ENCODE assay signal across 8 cellular contexts in genomic region chr10:124743188-124744046, GRCh38. TPM values are rescaled to one million over a fixed set of nuclear protein-coding genes. Genes with fewer than 3 reads are reported as not detected.
DNase-seq lines count a peak whose midpoint lies in the region; ATAC-seq, FAIRE-seq and TF ChIP-seq lines count a peak whose summit lies in the region.

No MANE protein-coding gene starts in this region.

- no peaks in the 10 kb centered on the region for H3K9me1 ChIP-seq in keratinocyte (ENCODE audit: control insufficient read depth, extremely low read depth, insufficient read depth, low read length)

- H3K4me2 ChIP-seq in PC-9 (peak overlapping the region; percentile 85), keratinocyte (ENCODE audit: control insufficient read depth, extremely low read depth, insufficient read depth, low read depth, low read length) (peak overlapping the region; percentile 98)

- H3K9me3 ChIP-seq in HAP-1 (no peaks in the 10 kb centered on the region), PC-9 (ENCODE audit: insufficient read depth, low read depth) (no peaks in the 10 kb centered on the region), keratinocyte (ENCODE audit: control insufficient read depth, low read depth, low read length) (no peaks in the 10 kb centered on the region)

- no peak for FAIRE-seq in keratinocyte (lab: Jason Lieb, UNC)

- no peaks in the 10 kb centered on the region for H3K9me2 ChIP-seq in PC-9 (ENCODE audit: insufficient read depth)

- CTCF ChIA-PET in PC-9 (lab: Charles Lee), result interaction anchor here (0.5 to 0.6 kb wide), 2 partner anchors 105 to 1473 kb away, joined by 3 to 5 read pairs; no protein-coding TSS in a partner anchor

- in situ Hi-C loops in HAP-1 (cut with MboI; ENCODE audit: low sequenced_read_pairs) (loop anchor here (5.0 kb wide), 2 partner anchors 66 to 216 kb away; no protein-coding TSS in a partner anchor), brain microvascular endothelial cell (cut with HindIII; ENCODE audit: low pct_ligation_motif_present, low sequenced_read_pairs) (no loop called here)

- POLR2A ChIA-PET in PC-9 (lab: Charles Lee; ENCODE audit: unreplicated experiment), result interaction anchor here (0.6 kb wide), 1 partner anchor 124 kb away, joined by 3 read pairs; no protein-coding TSS in a partner anchor

- H3K9ac ChIP-seq in keratinocyte (ENCODE audit: control insufficient read depth, extremely low read depth, insufficient read depth, low read length), result peak overlapping the region; percentile 83

- H3K27ac ChIP-seq in PC-9 (no peak overlapping the region), brain microvascular endothelial cell (no peak overlapping the region), keratinocyte (ENCODE audit: control insufficient read depth, insufficient read depth, low read length) (peak overlapping the region; percentile 56)

- BruUV-seq in PC-9 (replicated peaks; lab: Mats Ljungman, UMichigan), result no TSS peak

- H3K4me1 ChIP-seq in HAP-1 (peaks cover 52% of the 10 kb centered on the region), PC-9 (replicated peaks; ENCODE audit: insufficient read depth) (peaks cover 44% of the 10 kb centered on the region), keratinocyte (ENCODE audit: control insufficient read depth, extremely low read depth, insufficient read depth, low read length) (peaks cover 80% of the 10 kb centered on the region)

- H3K27me3 ChIP-seq in HAP-1 (ENCODE audit: low read depth) (no peaks in the 10 kb centered on the region), PC-9 (ENCODE audit: insufficient read depth, low read depth) (no peaks in the 10 kb centered on the region), brain microvascular endothelial cell (replicated peaks) (no peaks in the 10 kb centered on the region), keratinocyte (ENCODE audit: control insufficient read depth, extremely low read depth, insufficient read depth, low read length) (no peaks in the 10 kb centered on the region)

- intact Hi-C loops in PC-9 (cut with micrococcal nuclease; ENCODE audit: unreplicated experiment), result loop anchor here (2.0 to 10.0 kb wide), 5 partner anchors 49 to 1161 kb away; partner anchors contain the start of genes EEF1AKMT2 and OAT

- dilution Hi-C loops in keratinocyte (cut with MboI; ENCODE audit: extremely low pct_ligation_motif_present, low sequenced_read_pairs), result no loop called here

- H3K79me2 ChIP-seq in PC-9 (ENCODE audit: low read depth), result peaks cover 20% of the 10 kb centered on the region
- H3K79me2 ChIP-seq in keratinocyte (ENCODE audit: control insufficient read depth, insufficient read depth, low read length), result peaks cover 33% of the 10 kb centered on the region

- peak; percentile 20 for ATAC-seq in stimulated activated naive CD8-positive, alpha-beta T cell treated with anti-CD3 and anti-CD28 coated beads, Interleukin-15, Interleukin-2, amounts not matched to agents 100 U/mL and 50 U/mL, for 24 hours

- TF ChIP-seq CTCF in PC-9 (conservative IDR thresholded peaks at IDR 0.05), result no peak
- no peak for TF ChIP-seq CTCF in brain microvascular endothelial cell (IDR thresholded peaks at IDR 0.05; ENCODE audit: low read depth, low read length, missing control alignments)
- no peak for TF ChIP-seq CTCF in keratinocyte (optimal IDR thresholded peaks at IDR 0.05 in 1 of 3, IDR thresholded peaks at IDR 0.05 in 1 of 3, conservative IDR thresholded peaks at IDR 0.05 in 1 of 3; ENCODE audit: extremely low read depth in 1 of 3, insufficient read depth in 2 of 3, low read length in 3 of 3)

- peak overlapping the region; percentile 81 for H2AFZ ChIP-seq in PC-9
- no peak overlapping the region for H2AFZ ChIP-seq in keratinocyte (ENCODE audit: control insufficient read depth, low read length)

- H3K4me3 ChIP-seq in HAP-1 (peak overlapping the region; percentile 54), PC-9 (peak overlapping the region; percentile 73), brain microvascular endothelial cell (ENCODE audit: low read depth, low read length) (peak overlapping the region; percentile 66), keratinocyte (ENCODE audit: control insufficient read depth in 2 of 3, extremely low read depth in 1 of 3, insufficient read depth in 2 of 3, low read depth in 1 of 3, low read length in 3 of 3) (peak overlapping the region; percentile 77 to 90 (median 87))

- DNase-seq in DMS53 (lab: John Stamatoyannopoulos, UW) (peak; percentile 74), HAP-1 (ENCODE audit: low spot score in 2 of 2) (peak; percentile 16 to 47), PC-9 (peak in 1 of 2 experiments; percentile 46), brain microvascular endothelial cell (peak; percentile 16), keratinocyte (ENCODE audit: low read depth, low spot score) (no peak), GM19240 (ENCODE audit: insufficient read length, low spot score) (no peak), pons (ENCODE audit: low spot score) (no peak)
- no peak for DNase-seq in stimulated activated naive CD8-positive, alpha-beta T cell treated with anti-CD3 and anti-CD28 coated beads, Interleukin-15, Interleukin-2, amounts not matched to agents 100 U/mL and 50 U/mL, for 24 hours

- H4K20me1 ChIP-seq in PC-9 (ENCODE audit: insufficient read depth) (peaks cover 5% of the 10 kb centered on the region), keratinocyte (ENCODE audit: control insufficient read depth, extremely low read depth, insufficient read depth, low read length) (no peaks in the 10 kb centered on the region)

- H3F3A ChIP-seq in PC-9 (ENCODE audit: insufficient read depth, low read depth), result peaks cover 20% of the 10 kb centered on the region

- H3K36me3 ChIP-seq in HAP-1 (replicated peaks) (peaks cover 2% of the 10 kb centered on the region; the same call in 1 of the 2 replicates), PC-9 (ENCODE audit: low read depth) (no peaks in the 10 kb centered on the region), brain microvascular endothelial cell (replicated peaks) (no peaks in the 10 kb centered on the region), keratinocyte (ENCODE audit: control insufficient read depth in 2 of 2, extremely low read depth in 1 of 2, insufficient read depth in 2 of 2, low read length in 2 of 2) (peaks cover 0 to 4% of the 10 kb centered on the region in 2 experiments)

RNA-seq across cellular contexts. Expression of gene FAM53B, which starts 0.8 kb away (rescaled TPM):
- total RNA-seq in PC-9 (2021), result 9.0 and 9.8 TPM in 2 replicates
- 8.6 to 13.2 TPM (median 9.0 TPM) in 3 replicates for polyA plus RNA-seq in keratinocyte
- polyA plus RNA-seq in keratinocyte (2011; ENCODE audit: low read depth), result 4.1 TPM
- 5.6 and 8.3 TPM in 2 replicates for polyA plus RNA-seq in keratinocyte (2011; cell fraction: cytosol; rRNA removed)
- polyA plus RNA-seq in keratinocyte (2011; cell fraction: nucleus; rRNA removed), result 12.2 and 14.8 TPM in 2 replicates
- polyA plus RNA-seq in keratinocyte (2012; ENCODE audit: low replicate concordance), result 9.6 and 13.6 TPM in 2 replicates
- polyA minus RNA-seq in keratinocyte, result 24.9 to 47.9 TPM (median 32.6 TPM) in 3 replicates
- polyA minus RNA-seq in keratinocyte (2011; cell fraction: cytosol; rRNA and poly(A)+ RNA removed), result 32.8 TPM
- 23.2 and 32.0 TPM in 2 replicates for polyA minus RNA-seq in keratinocyte (2011; cell fraction: nucleus; rRNA and poly(A)+ RNA removed)

RNA-seq across cellular contexts. Expression of gene EEF1AKMT2, which starts 48.3 kb away (rescaled TPM):
- total RNA-seq in PC-9 (2021), result 16.4 and 18.4 TPM in 2 replicates
- polyA plus RNA-seq in keratinocyte, result 10.5 to 19.1 TPM (median 12.3 TPM) in 3 replicates
- polyA plus RNA-seq in keratinocyte (2011; ENCODE audit: low read depth), result 6.3 TPM
- polyA plus RNA-seq in keratinocyte (2011; cell fraction: cytosol; rRNA removed), result 9.4 and 17.5 TPM in 2 replicates
- 10.0 and 16.0 TPM in 2 replicates for polyA plus RNA-seq in keratinocyte (2011; cell fraction: nucleus; rRNA removed)
- polyA plus RNA-seq in keratinocyte (2012; ENCODE audit: low replicate concordance), result 8.4 and 13.2 TPM in 2 replicates
- 1.2 to 17.1 TPM (median 7.4 TPM) in 3 replicates for polyA minus RNA-seq in keratinocyte
- 17.6 TPM for polyA minus RNA-seq in keratinocyte (2011; cell fraction: cytosol; rRNA and poly(A)+ RNA removed)
- polyA minus RNA-seq in keratinocyte (2011; cell fraction: nucleus; rRNA and poly(A)+ RNA removed), result 8.1 and 13.6 TPM in 2 replicates

RNA-seq across cellular contexts. Expression of gene ABRAXAS2, which starts 58.2 kb away (rescaled TPM):
- total RNA-seq in PC-9 (2021), result 6.2 and 7.8 TPM in 2 replicates
- polyA plus RNA-seq in keratinocyte, result 13.6 to 19.1 TPM (median 15.8 TPM) in 3 replicates
- 10.5 TPM for polyA plus RNA-seq in keratinocyte (2011; ENCODE audit: low read depth)
- 11.4 and 19.1 TPM in 2 replicates for polyA plus RNA-seq in keratinocyte (2011; cell fraction: cytosol; rRNA removed)
- 17.7 and 24.0 TPM in 2 replicates for polyA plus RNA-seq in keratinocyte (2011; cell fraction: nucleus; rRNA removed)
- 13.8 and 14.0 TPM in 2 replicates for polyA plus RNA-seq in keratinocyte (2012; ENCODE audit: low replicate concordance)
- polyA minus RNA-seq in keratinocyte, result 5.3 to 15.9 TPM (median 11.5 TPM) in 3 replicates
- polyA minus RNA-seq in keratinocyte (2011; cell fraction: cytosol; rRNA and poly(A)+ RNA removed), result 11.7 TPM
- 7.4 and 14.7 TPM in 2 replicates for polyA minus RNA-seq in keratinocyte (2011; cell fraction: nucleus; rRNA and poly(A)+ RNA removed)

Comparison
In these comparisons a context has a peak if more than half of its experiments do, and no peak if none do; other contexts are left out.
1. DNase-seq: peak in DMS53 (single experiment), HAP-1 (2 of 2) and brain microvascular endothelial cell (single experiment); none in keratinocyte (single experiment), stimulated activated naive CD8-positive, alpha-beta T cell treated with anti-CD3 and anti-CD28 coated beads, Interleukin-15, Interleukin-2, amounts not matched to agents 100 U/mL and 50 U/mL, for 24 hours (single experiment), GM19240 (single experiment) and pons (single experiment).
2. Peak in every context shown above with its lines, with median percentiles within 50 percentile points of each other: H3K4me3 ChIP-seq.